Comparison of ENCODE assay signal across 21 cellular contexts in genomic region chr5:12626556-12626955, GRCh38.
"Had no signal": no experiment of that assay in that cellular context is flagged by ENCODE, and none has a peak within 500 bp of the region (broad histone marks: within the 10 kb centered on the region; RNA-seq: fewer than 3 reads in every experiment).

No MANE protein-coding gene starts in this region.

- ATAC-seq: activated T-helper 17 cell treated with anti-CD3 and anti-CD28 coated beads, Interleukin-2, amount 50 U/mL, for 72 hours had no signal

- H3K27ac ChIP-seq: KMS-11 had no signal

- H3K4me2 ChIP-seq: KMS-11 had no signal

- H3K27me3 Mint-ChIP-seq: activated B cell treated with CpG ODN at 0.5 μM for 24 hours; activated CD4-positive, alpha-beta memory T cell treated with anti-CD3 and anti-CD28 coated beads, Interleukin-2, amount 10 ng/mL, durations not matched to agents 7 days and 5 days; activated naive CD8-positive, alpha-beta T cell; activated T-helper 17 cell treated with anti-CD3 and anti-CD28 coated beads, Interleukin-2, amount 50 U/mL, for 72 hours; brain; central memory CD8-positive, alpha-beta T cell had no signal

- H3K27ac Mint-ChIP-seq: activated B cell treated with CpG ODN at 0.5 μM for 24 hours; activated CD4-positive, alpha-beta memory T cell treated with anti-CD3 and anti-CD28 coated beads, Interleukin-2, amount 10 ng/mL, durations not matched to agents 7 days and 5 days; activated naive CD4-positive, alpha-beta T cell treated with anti-CD3 and anti-CD28 coated beads for 36 hours; activated naive CD8-positive, alpha-beta T cell; activated T-helper 17 cell treated with anti-CD3 and anti-CD28 coated beads, Interleukin-2, amount 50 U/mL, for 72 hours; T-helper 1 cell treated with Interleukin-12 subunit alpha and Interleukin-12 subunit beta and Interleukin-4 antibody, amounts not matched to agents 30 μg/mL and 1 μg/mL, for 36 hours had no signal

- H3K4me1 Mint-ChIP-seq: activated B cell treated with CpG ODN at 0.5 μM for 24 hours; activated CD4-positive, alpha-beta memory T cell treated with anti-CD3 and anti-CD28 coated beads, Interleukin-2, amount 10 ng/mL, durations not matched to agents 7 days and 5 days; activated T-helper 17 cell treated with anti-CD3 and anti-CD28 coated beads, Interleukin-2, amount 50 U/mL, for 72 hours; brain; central memory CD8-positive, alpha-beta T cell had no signal

- H3K9ac ChIP-seq: KMS-11 had no signal

- H3K36me3 Mint-ChIP-seq: activated naive CD8-positive, alpha-beta T cell; brain had no signal

- H3K4me3 Mint-ChIP-seq: activated B cell treated with CpG ODN at 0.5 μM for 24 hours; activated CD4-positive, alpha-beta memory T cell treated with anti-CD3 and anti-CD28 coated beads, Interleukin-2, amount 10 ng/mL, durations not matched to agents 7 days and 5 days; activated naive CD4-positive, alpha-beta T cell treated with anti-CD3 and anti-CD28 coated beads for 36 hours; activated naive CD8-positive, alpha-beta T cell; activated T-helper 17 cell treated with anti-CD3 and anti-CD28 coated beads, Interleukin-2, amount 50 U/mL, for 72 hours; brain; central memory CD8-positive, alpha-beta T cell; T-helper 1 cell treated with Interleukin-12 subunit alpha and Interleukin-12 subunit beta and Interleukin-4 antibody, amounts not matched to agents 30 μg/mL and 1 μg/mL, for 36 hours had no signal

- DNase-seq: activated B cell treated with CpG ODN at 0.5 μM for 24 hours; activated CD4-positive, alpha-beta memory T cell treated with anti-CD3 and anti-CD28 coated beads, Interleukin-2, amount 10 ng/mL, durations not matched to agents 7 days and 5 days; activated CD4-positive, alpha-beta T cell treated with anti-CD3 and anti-CD28 coated beads, Interleukin-2, amount 50 U/mL, for 1 hour; activated gamma-delta T cell; activated naive CD4-positive, alpha-beta T cell treated with anti-CD3 and anti-CD28 coated beads for 36 hours; activated T-cell treated with anti-CD3 and anti-CD28 coated beads for 4 hours; activated T-cell treated with anti-CD3 and anti-CD28 coated beads, Interleukin-2, amount 50 U/mL, for 48 hours; NCI-H1092 treated with DMSO at 0.1 percent for 48 hours; NCI-H1417 treated with DMSO at 0.1 percent for 48 hours; NCI-H1694; NCI-H2029; NCI-H446; NCI-H524; SHP77; T-helper 9 cell had no signal
